Comparison of ENCODE assay signal across 21 cellular contexts in the genomic region with DNA sequence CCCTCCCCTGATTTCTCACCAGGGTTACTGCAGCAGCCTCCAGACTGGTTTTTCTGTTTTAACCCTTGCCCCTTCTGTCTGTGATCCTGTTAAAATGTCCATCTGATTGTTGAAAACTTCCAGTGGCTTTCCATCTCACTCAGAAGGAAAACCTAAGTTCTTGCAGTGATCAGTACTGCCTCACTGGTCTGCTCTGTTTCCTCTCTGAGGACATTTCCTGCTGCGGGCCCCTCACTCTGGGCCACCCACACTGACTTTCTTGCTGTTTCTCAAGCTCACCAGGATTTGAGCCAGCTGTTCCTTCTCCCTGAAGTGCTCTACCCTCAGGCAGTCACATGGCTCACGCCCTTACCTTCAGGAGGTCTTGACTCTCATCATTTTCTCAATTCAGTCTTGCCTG. TPM values are rescaled to one million over a fixed set of nuclear protein-coding genes. Genes with fewer than 3 reads are reported as not detected.
DNase-seq lines count a peak whose midpoint lies in the region; ATAC-seq, FAIRE-seq and TF ChIP-seq lines count a peak whose summit lies in the region.
"Had no signal": no experiment of that assay in that cellular context is flagged by ENCODE, and none has a peak within 500 bp of the region (broad histone marks: within the 10 kb centered on the region; RNA-seq: fewer than 3 reads in every experiment).

No MANE protein-coding gene starts in this region.

- CTCF ChIA-PET in H1 (lab: Charles Lee; ENCODE audit: partially characterized antibody), result interaction anchor here (1.1 to 2.6 kb wide), 3 partner anchors 18 to 110 kb away, joined by 4 to 7 read pairs (median 5); no protein-coding TSS in a partner anchor

- H3K36me3 ChIP-seq in DND-41 (ENCODE audit: insufficient read depth, low read length) (no peaks in the 10 kb centered on the region), H1 (ENCODE audit: control insufficient read depth in 2 of 4, insufficient read depth in 4 of 4, low read length in 3 of 4) (no peaks in the 10 kb centered on the region)
- H3K36me3 ChIP-seq: Peyer's patch had no signal

- no peak overlapping the region for H3K23ac ChIP-seq in H1 (ENCODE audit: insufficient read length)

- no peak overlapping the region for H3K27ac ChIP-seq in DND-41 (ENCODE audit: low read length)
- no peak overlapping the region for H3K27ac ChIP-seq in H1 (ENCODE audit: low read depth, low read length)
- H3K27ac ChIP-seq: A549, C4-2B, Peyer's patch had no signal

- H3K4me3 ChIP-seq in DND-41 (ENCODE audit: low read depth in 1 of 2, low read length in 2 of 2), result no peak overlapping the region
- H3K4me3 ChIP-seq in H1 (ENCODE audit: extremely low read depth in 1 of 4, insufficient read depth in 2 of 4, low read depth in 3 of 4, low read length in 4 of 4), result no peak overlapping the region
- H3K4me3 ChIP-seq: A549, Peyer's patch had no signal

- peaks cover 6% of the 10 kb centered on the region for H3K4me1 Mint-ChIP-seq in osteocyte (ENCODE audit: unreplicated experiment)
- H3K4me1 Mint-ChIP-seq: IgD-negative memory B cell had no signal

- H3K4me2 ChIP-seq in DND-41 (ENCODE audit: insufficient read depth, low read length) (no peak overlapping the region), H1 (ENCODE audit: insufficient read depth in 1 of 2, low read depth in 2 of 2, low read length in 2 of 2) (no peak overlapping the region)
- H3K4me2 ChIP-seq: A549 had no signal

- WGBS in H1 (ENCODE audit: extremely low coverage in 1 of 2, insufficient coverage in 1 of 2, insufficient read length in 1 of 2, insufficient replicate concordance in 2 of 2, low coverage in 1 of 2, low lambda C conversion rate in 2 of 2, missing lambda C conversion rate in 1 of 2), 2 experiments, result 87% methylated on average over 2 of the region's 2 CpGs; no CpG with 5 or more reads in 1 of the 2 experiments

- H3K14ac ChIP-seq in H1 (ENCODE audit: insufficient read length), result no peak overlapping the region

- H4K20me1 ChIP-seq in DND-41 (ENCODE audit: insufficient read depth, low read length) (no peaks in the 10 kb centered on the region), H1 (replicated peaks in 1 of 2; ENCODE audit: control insufficient read depth in 1 of 2, insufficient read depth in 2 of 2, low read length in 2 of 2) (no peaks in the 10 kb centered on the region)

- H3K56ac ChIP-seq in H1 (replicated peaks; ENCODE audit: insufficient read length, low read depth, low read length), result no peak overlapping the region

- H3K18ac ChIP-seq in H1 (ENCODE audit: extremely low read depth, low read length), result no peak overlapping the region

- no peaks in the 10 kb centered on the region for H3K36me3 Mint-ChIP-seq in osteocyte (ENCODE audit: unreplicated experiment)

- H3K27me3 ChIP-seq in DND-41 (ENCODE audit: insufficient read depth, low read length, poor library complexity) (no peaks in the 10 kb centered on the region), H1 (replicated peaks in 1 of 4; ENCODE audit: control insufficient read depth in 3 of 4, extremely low read depth in 1 of 4, insufficient read depth in 3 of 4, low read length in 3 of 4) (no peaks in the 10 kb centered on the region; a peak in 2 of 7 replicates)
- H3K27me3 ChIP-seq: Peyer's patch had no signal

- POLR2A ChIA-PET in H1 (lab: Charles Lee; ENCODE audit: partially characterized antibody), result interaction anchor here (1.4 kb wide), 1 partner anchor 9 kb away, joined by 6 read pairs; no protein-coding TSS in a partner anchor

- H2BK12ac ChIP-seq in H1 (ENCODE audit: low read depth, low read length), result 0 out of 2 replicates have a peak overlapping the region, but pooled peaks have one; percentile 28

- H2AFZ ChIP-seq in DND-41 (ENCODE audit: low read depth, low read length) (no peak overlapping the region), H1 (ENCODE audit: low read length) (no peak overlapping the region)

- no peak overlapping the region for H2BK5ac ChIP-seq in H1 (ENCODE audit: low read depth, low read length)

- no peak overlapping the region for H3K4ac ChIP-seq in H1 (replicated peaks; ENCODE audit: insufficient read length, low read depth, low read length)

- TF ChIP-seq POLR2A in H1 (IDR thresholded peaks at IDR 0.05; ENCODE audit: control extremely low read depth in 1 of 2, low read depth in 2 of 2, low read length in 2 of 2), result no peak

- H3K27ac Mint-ChIP-seq in osteocyte (ENCODE audit: unreplicated experiment), result no peak overlapping the region
- H3K27ac Mint-ChIP-seq: H9, IgD-negative memory B cell had no signal

- TF ChIP-seq EP300 in H1 (IDR thresholded peaks at IDR 0.05; ENCODE audit: borderline replicate concordance in 1 of 2, low read depth in 2 of 2, low read length in 2 of 2), result no peak

- DNase-seq in DND-41, result no peak
- peak; percentile 10 for DNase-seq in NOMO-1 treated with dmso at 0.1 percent for 144 hours (lab: John Stamatoyannopoulos, UW; ENCODE audit: unreplicated experiment)
- DNase-seq in H1 (ENCODE audit: low read depth in 1 of 2, low spot score in 2 of 2), result no peak
- peak; percentile 48 for DNase-seq in osteocyte (ENCODE audit: extremely low spot score, unreplicated experiment)
- DNase-seq in COR-L47 (lab: John Stamatoyannopoulos, UW), result no peak
- no peak for DNase-seq in left lobe of liver (ENCODE audit: low spot score)
- DNase-seq in stimulated activated CD4-positive, alpha-beta T cell treated with anti-CD3 and anti-CD28 coated beads, Interleukin-15, amount 100 ng/mL, for 24 hours, result no peak
- no peak for DNase-seq in omental fat pad (ENCODE audit: low spot score)
- DNase-seq: Caco-2, H9, MV-4-11, NCI-H1436 treated with DMSO at 0.1 percent for 48 hours, NCI-H2081 treated with DMSO at 0.1 percent for 48 hours, NCI-H510A, Peyer's patch had no signal

- TF ChIP-seq RAD21 in H1 (IDR thresholded peaks at IDR 0.05 in 1 of 2, conservative IDR thresholded peaks at IDR 0.05 in 1 of 2; ENCODE audit: low read depth in 2 of 2, low read length in 2 of 2), result no peak

- FAIRE-seq in H1 (lab: Jason Lieb, UNC), result no peak
- FAIRE-seq: A549 had no signal

- no peaks in the 10 kb centered on the region; the same call in 1 of the 2 replicates for H3K79me1 ChIP-seq in H1 (ENCODE audit: low read depth, low read length)

- H2BK15ac ChIP-seq in H1 (ENCODE audit: low read length), result no peak overlapping the region

- H3K4me1 ChIP-seq in DND-41 (ENCODE audit: insufficient read depth, low read length) (no peaks in the 10 kb centered on the region; the same call in 1 of the 2 replicates), H1 (replicated peaks in 1 of 4; ENCODE audit: control insufficient read depth in 3 of 4, insufficient read depth in 4 of 4, low read length in 3 of 4) (no peaks in the 10 kb centered on the region)
- H3K4me1 ChIP-seq: A549, Caco-2, Peyer's patch had no signal

- no peak overlapping the region for H4K91ac ChIP-seq in H1 (replicated peaks; ENCODE audit: insufficient read length, low read length)

- ATAC-seq in DND-41 (ENCODE audit: insufficient read depth, low read depth) (peak; percentile 42; the same call in 1 of the 3 replicates), left lobe of liver (no peak), omental fat pad (ENCODE audit: low FRiP score) (no peak)
- ATAC-seq: Right ventricle myocardium inferior, SK-N-SH treated with all-trans-retinoic acid at 6 μM for 48 hours had no signal

- peaks cover 2% of the 10 kb centered on the region for H3K27me3 Mint-ChIP-seq in osteocyte (ENCODE audit: unreplicated experiment)
- H3K27me3 Mint-ChIP-seq: IgD-negative memory B cell had no signal

- H3K9ac ChIP-seq in DND-41 (ENCODE audit: low read depth, low read length), result no peak overlapping the region
- no peak overlapping the region for H3K9ac ChIP-seq in H1 (replicated peaks in 1 of 4; ENCODE audit: extremely low read depth in 1 of 4, low read depth in 3 of 4, low read length in 3 of 4)

- no peak overlapping the region for H2BK20ac ChIP-seq in H1 (ENCODE audit: low read length)

- H3K79me2 ChIP-seq in DND-41 (ENCODE audit: insufficient read depth, low read length) (no peaks in the 10 kb centered on the region), H1 (ENCODE audit: control insufficient read depth in 1 of 2, insufficient read depth in 2 of 2, low read length in 2 of 2) (no peaks in the 10 kb centered on the region)

- no peak overlapping the region for H4K5ac ChIP-seq in H1 (ENCODE audit: insufficient read length, low read depth, low read length)

- H2BK120ac ChIP-seq in H1 (replicated peaks; ENCODE audit: low read depth, low read length), result no peak overlapping the region

- no peak overlapping the region for H3K4me3 Mint-ChIP-seq in osteocyte (ENCODE audit: unreplicated experiment)
- H3K4me3 Mint-ChIP-seq: H9, IgD-negative memory B cell had no signal

- no peaks in the 10 kb centered on the region for H3K9me3 ChIP-seq in DND-41 (ENCODE audit: insufficient read depth, low read length, severe bottlenecking)
- H3K9me3 ChIP-seq in H1 (ENCODE audit: insufficient read depth in 2 of 2, low read depth in 1 of 2, low read length in 1 of 2), result peaks cover 4 to 5% of the 10 kb centered on the region in 2 experiments; a peak in 1 of 4 replicates
- H3K9me3 ChIP-seq: A549, Caco-2, Peyer's patch had no signal

- no peak overlapping the region for H2AK5ac ChIP-seq in H1 (ENCODE audit: low read depth, low read length)

- H3K23me2 ChIP-seq in H1 (ENCODE audit: low read depth, low read length), result 0 out of 2 replicates have a peak, but pooled peaks cover 2% of the 10 kb centered on the region

- H3K9me3 Mint-ChIP-seq in osteocyte (ENCODE audit: unreplicated experiment), result no peaks in the 10 kb centered on the region
- H3K9me3 Mint-ChIP-seq: IgD-negative memory B cell had no signal

- TF ChIP-seq CTCF in DND-41 (IDR thresholded peaks at IDR 0.05; ENCODE audit: borderline replicate concordance, extremely low read depth, low read length, poor library complexity, severe bottlenecking), result no peak
- TF ChIP-seq CTCF in H1 (IDR thresholded peaks at IDR 0.05; ENCODE audit: control extremely low read depth in 1 of 3, insufficient read depth in 1 of 3, low read depth in 1 of 3, low read length in 3 of 3), result no peak
- TF ChIP-seq CTCF in osteocyte (IDR thresholded peaks at IDR 0.05), result no peak
- no peak for TF ChIP-seq CTCF in omental fat pad (IDR thresholded peaks at IDR 0.05)

- H4K8ac ChIP-seq in H1 (ENCODE audit: extremely low read depth, insufficient read depth, low read length), result no peak overlapping the region

RNA-seq across cellular contexts. Expression of gene GRK7, which starts 1.7 kb away (rescaled TPM):
- not detected in 2 replicates for total RNA-seq in H1 (2021; fragmentation: NEBNext Ultra II Directional; extraction: Animal tissue kit (Norgen Biotek cat#: 25700))
- not detected in 2 replicates for polyA plus RNA-seq in H1 (2011; rRNA removed)
- polyA plus RNA-seq in H1 (2011; cell fraction: cytosol; rRNA removed), result not detected
- polyA plus RNA-seq in H1 (2011; cell fraction: nucleus; rRNA removed), result not detected
- not detected in 4 replicates for polyA plus RNA-seq in H1 (2012, experiment 1 of 2)
- polyA plus RNA-seq in H1 (2012, experiment 2 of 2), result not detected
- not detected for polyA plus RNA-seq in H1 (2013, experiment 1 of 2)
- 0.02 TPM for polyA plus RNA-seq in H1 (2013, experiment 2 of 2)
- polyA minus RNA-seq in H1 (2011; rRNA and poly(A)+ RNA removed), result not detected in 2 replicates
- not detected for polyA minus RNA-seq in H1 (2011; cell fraction: cytosol; rRNA and poly(A)+ RNA removed)
- polyA minus RNA-seq in H1 (2011; cell fraction: nucleus; rRNA and poly(A)+ RNA removed), result not detected
- not detected in 2 replicates for total RNA-seq in osteocyte
- total RNA-seq in left lobe of liver, result not detected
- under 1 TPM in 2 of 4 donors, not detected in 2; 0.12 to 0.46 TPM for total RNA-seq in omental fat pad
- total RNA-seq: Caco-2, H9, HT1080, Peyer's patch, Right ventricle myocardium inferior had no signal
- polyA plus RNA-seq: IgD-negative memory B cell had no signal

RNA-seq across cellular contexts. Expression of gene RNF7, which starts 26.8 kb away (rescaled TPM):
- 108 and 113 TPM in 2 replicates for total RNA-seq in H1 (2021; fragmentation: NEBNext Ultra II Directional; extraction: Animal tissue kit (Norgen Biotek cat#: 25700))
- polyA plus RNA-seq in H1 (2011; rRNA removed), result 59.5 and 78.4 TPM in 2 replicates
- polyA plus RNA-seq in H1 (2011; cell fraction: cytosol; rRNA removed), result 107 TPM
- 17.3 TPM for polyA plus RNA-seq in H1 (2011; cell fraction: nucleus; rRNA removed)
- polyA plus RNA-seq in H1 (2012, experiment 1 of 2), result 85.1 to 135 TPM (median 91.4 TPM) in 4 replicates
- polyA plus RNA-seq in H1 (2012, experiment 2 of 2), result 90.6 TPM
- polyA plus RNA-seq in H1 (2013, experiment 1 of 2), result 105 TPM
- polyA plus RNA-seq in H1 (2013, experiment 2 of 2), result 107 TPM
- 25.4 and 26.4 TPM in 2 replicates for polyA minus RNA-seq in H1 (2011; rRNA and poly(A)+ RNA removed)
- polyA minus RNA-seq in H1 (2011; cell fraction: cytosol; rRNA and poly(A)+ RNA removed), result 31.1 TPM
- polyA minus RNA-seq in H1 (2011; cell fraction: nucleus; rRNA and poly(A)+ RNA removed), result 15.2 TPM
- total RNA-seq in osteocyte, result 84.3 and 87.4 TPM in 2 replicates
- 33.0 TPM for total RNA-seq in left lobe of liver
- total RNA-seq in omental fat pad, result 10 to 100 TPM; 67.9 to 89.8 (median 77.4) TPM

Comparison
In these comparisons a context has a peak if more than half of its experiments do, and no peak if none do; other contexts are left out.
1. DNase-seq: peak in NOMO-1 treated with dmso at 0.1 percent for 144 hours (single experiment) and osteocyte (single experiment); none in DND-41 (single experiment), H1 (0 of 2), COR-L47 (single experiment), left lobe of liver (single experiment), stimulated activated CD4-positive, alpha-beta T cell treated with anti-CD3 and anti-CD28 coated beads, Interleukin-15, amount 100 ng/mL, for 24 hours (single experiment) and omental fat pad (single experiment).